In the genomic region with DNA sequence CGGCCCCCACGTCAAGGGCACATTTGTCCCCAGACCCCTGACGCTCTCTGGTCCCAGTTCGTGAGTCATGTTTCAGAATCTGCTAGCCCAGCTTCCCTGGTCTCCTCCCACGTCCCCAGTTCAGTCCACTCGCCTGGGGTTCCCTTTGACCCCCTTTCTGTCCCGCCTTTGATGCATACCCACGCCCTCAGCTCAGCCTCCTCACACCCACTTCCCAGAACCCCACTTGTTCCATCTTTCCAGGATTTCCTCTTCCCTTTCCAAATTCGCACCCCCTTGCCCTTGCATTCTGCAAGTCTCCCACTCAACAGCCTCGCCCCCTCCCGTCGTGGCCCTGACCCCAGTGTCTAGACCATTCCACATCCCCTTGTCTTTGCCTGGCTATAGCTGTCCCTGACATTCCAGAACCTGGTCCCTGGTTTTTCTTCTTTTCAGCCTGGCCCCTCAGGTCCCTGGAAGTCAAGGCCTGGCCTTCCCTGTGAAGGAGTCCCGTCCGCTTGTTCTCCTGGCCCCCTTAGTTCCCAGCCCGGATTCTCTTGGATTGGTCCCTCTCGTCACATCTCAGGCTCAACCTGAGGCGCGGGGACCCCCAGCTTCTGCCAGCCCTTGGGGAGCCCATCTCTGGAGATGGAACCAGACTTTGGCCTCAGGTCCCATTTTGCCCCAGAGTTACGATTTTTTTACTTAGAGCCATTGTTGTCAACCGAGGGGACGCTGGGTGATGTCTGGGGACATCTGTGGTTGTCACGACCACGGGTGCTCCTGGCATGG, we compare ENCODE assay signal across 8 cellular contexts. TPM values are rescaled to one million over a fixed set of nuclear protein-coding genes. Genes with fewer than 3 reads are reported as not detected.
DNase-seq lines count a peak whose midpoint lies in the region; ATAC-seq and TF ChIP-seq lines count a peak whose summit lies in the region.

No MANE protein-coding gene starts in this region.

- H3K4me1 Mint-ChIP-seq in dendritic cell treated with granulocyte-macrophage colony-stimulating factor and Interleukin-4, amounts not matched to agents 40 ng/mL and 50 ng/mL, for 4 days (ENCODE audit: low read depth) = peaks cover 69% of the 10 kb centered on the region
- H3K4me1 Mint-ChIP-seq in naive thymus-derived CD8-positive, alpha-beta T cell = peaks cover 26 to 73% (median 60%) of the 10 kb centered on the region in 4 donors

- H3K36me3 ChIP-seq in BLaER1 = peaks cover 62% of the 10 kb centered on the region
- H3K36me3 ChIP-seq in Loucy (ENCODE audit: insufficient read depth, low read length) = no peaks in the 10 kb centered on the region

- H4K20me1 ChIP-seq in BLaER1 (peaks cover 94% of the 10 kb centered on the region), Loucy (ENCODE audit: insufficient read depth, low read length, poor library complexity, severe bottlenecking) (peaks cover 39% of the 10 kb centered on the region)

- H3K4me1 ChIP-seq in BLaER1 = peaks cover 86% of the 10 kb centered on the region
- peaks cover 29% of the 10 kb centered on the region for H3K4me1 ChIP-seq in Loucy (ENCODE audit: insufficient read depth, low read length, poor library complexity, severe bottlenecking)

- H3K27ac Mint-ChIP-seq in dendritic cell treated with granulocyte-macrophage colony-stimulating factor and Interleukin-4, amounts not matched to agents 40 ng/mL and 50 ng/mL, for 4 days = peak overlapping the region; percentile 98
- H3K27ac Mint-ChIP-seq in naive thymus-derived CD8-positive, alpha-beta T cell = peak overlapping the region; percentile 51 to 90 (median 77)

- H3K9ac ChIP-seq in BLaER1 (peak overlapping the region; percentile 97), Loucy (ENCODE audit: low read depth, low read length, poor library complexity, severe bottlenecking) (peak overlapping the region; percentile 82)

- intact Hi-C loops in dendritic cell treated with granulocyte-macrophage colony-stimulating factor and Interleukin-4, amounts not matched to agents 40 ng/mL and 50 ng/mL, for 4 days (cut with micrococcal nuclease) = no loop called here

- peak overlapping the region; percentile 96 for H3K27ac ChIP-seq in BLaER1

- POLR2A ChIA-PET in naive thymus-derived CD8-positive, alpha-beta T cell (lab: Charles Lee) = interaction anchor here (1.2 to 2.0 kb wide), 7 partner anchors 8 to 575 kb away, joined by 4 to 7 read pairs (median 4); a partner anchor contains a TSS

- H2AFZ ChIP-seq in Loucy (ENCODE audit: low read length) = no peak overlapping the region

- no peak for ATAC-seq in naive thymus-derived CD8-positive, alpha-beta T cell
- ATAC-seq in HG03432 (IDR thresholded peaks at IDR 0.05; ENCODE audit: unreplicated experiment) (no peak), HG03095 (IDR thresholded peaks at IDR 0.05; ENCODE audit: unreplicated experiment) (no peak)

- peak overlapping the region; percentile 99 for H3K4me2 ChIP-seq in BLaER1
- H3K4me2 ChIP-seq in Loucy (ENCODE audit: low read depth, low read length, poor library complexity, severe bottlenecking) = peak overlapping the region; percentile 100

- no peaks in the 10 kb centered on the region for H3F3A ChIP-seq in Loucy (ENCODE audit: low read depth)

- H3K4me3 ChIP-seq in BLaER1 (peak overlapping the region; percentile 98), Loucy (ENCODE audit: low read length, poor library complexity, severe bottlenecking) (peak overlapping the region; percentile 82)

- H3K79me2 ChIP-seq in Loucy (ENCODE audit: insufficient read depth, low read length) = peaks cover 86% of the 10 kb centered on the region

- H3K9me3 Mint-ChIP-seq in dendritic cell treated with granulocyte-macrophage colony-stimulating factor and Interleukin-4, amounts not matched to agents 40 ng/mL and 50 ng/mL, for 4 days = no peaks in the 10 kb centered on the region
- H3K9me3 Mint-ChIP-seq in naive thymus-derived CD8-positive, alpha-beta T cell = no peaks in the 10 kb centered on the region

- H3K4me3 Mint-ChIP-seq in dendritic cell treated with granulocyte-macrophage colony-stimulating factor and Interleukin-4, amounts not matched to agents 40 ng/mL and 50 ng/mL, for 4 days = peak overlapping the region; percentile 97
- peak overlapping the region; percentile 79 to 98 (median 86) for H3K4me3 Mint-ChIP-seq in naive thymus-derived CD8-positive, alpha-beta T cell

- TF ChIP-seq CTCF in Loucy (conservative IDR thresholded peaks at IDR 0.05; ENCODE audit: low read length) = no peak

- DNase-seq in naive thymus-derived CD8-positive, alpha-beta T cell = no peak
- DNase-seq in HK-2 (ENCODE audit: unreplicated experiment) = no peak
- no peak for DNase-seq in activated CD4-positive, CD25-positive, alpha-beta regulatory T cell treated with anti-CD3 and anti-CD28 coated beads, Interleukin-2, amount 50 U/mL, for 72 hours

- H3K9me3 ChIP-seq in BLaER1 (no peaks in the 10 kb centered on the region), Loucy (ENCODE audit: insufficient read depth, low read depth, low read length) (no peaks in the 10 kb centered on the region)

- no peaks in the 10 kb centered on the region for H3K9me2 ChIP-seq in Loucy (replicated peaks; ENCODE audit: low read depth, low read length)

- no peaks in the 10 kb centered on the region for H3K27me3 Mint-ChIP-seq in dendritic cell treated with granulocyte-macrophage colony-stimulating factor and Interleukin-4, amounts not matched to agents 40 ng/mL and 50 ng/mL, for 4 days
- no peaks in the 10 kb centered on the region for H3K27me3 Mint-ChIP-seq in naive thymus-derived CD8-positive, alpha-beta T cell

- peaks cover 58% of the 10 kb centered on the region for H3K36me3 Mint-ChIP-seq in dendritic cell treated with granulocyte-macrophage colony-stimulating factor and Interleukin-4, amounts not matched to agents 40 ng/mL and 50 ng/mL, for 4 days (ENCODE audit: low read depth)
- H3K36me3 Mint-ChIP-seq in naive thymus-derived CD8-positive, alpha-beta T cell = peaks cover 0 to 30% (median 0%) of the 10 kb centered on the region in 3 donors

- H3K27me3 ChIP-seq in BLaER1 (no peaks in the 10 kb centered on the region), Loucy (ENCODE audit: insufficient read depth, low read length, poor library complexity, severe bottlenecking) (no peaks in the 10 kb centered on the region)

RNA-seq across cellular contexts. Expression of a gene that starts 1.3 kb away (rescaled TPM):
- total RNA-seq in naive thymus-derived CD8-positive, alpha-beta T cell = 10 to 100 TPM; 59.7 to 63.0 TPM
- 10 to 100 TPM; 23.9 to 44.7 (median 25.5) TPM for polyA plus RNA-seq in naive thymus-derived CD8-positive, alpha-beta T cell

RNA-seq across cellular contexts. Expression of a gene that starts 8.5 kb away (rescaled TPM):
- 100 to 1,000 TPM; 217 to 233 TPM for total RNA-seq in naive thymus-derived CD8-positive, alpha-beta T cell
- 100 to 1,000 TPM; 286 to 470 (median 332) TPM for polyA plus RNA-seq in naive thymus-derived CD8-positive, alpha-beta T cell

RNA-seq across cellular contexts. Expression of a gene that starts 37.4 kb away (rescaled TPM):
- total RNA-seq in naive thymus-derived CD8-positive, alpha-beta T cell = under 1 TPM; 0.23 to 0.41 TPM
- not detected for polyA plus RNA-seq in naive thymus-derived CD8-positive, alpha-beta T cell

RNA-seq across cellular contexts. Expression of a gene that starts 51.2 kb away (rescaled TPM):
- total RNA-seq in naive thymus-derived CD8-positive, alpha-beta T cell = under 1 TPM; 0.36 to 0.39 TPM
- polyA plus RNA-seq in naive thymus-derived CD8-positive, alpha-beta T cell = under 1 TPM in 1 of 3 donors, not detected in 2; 0.19 TPM
